1 cellular context compared by ENCODE assay signal in the genomic region with DNA sequence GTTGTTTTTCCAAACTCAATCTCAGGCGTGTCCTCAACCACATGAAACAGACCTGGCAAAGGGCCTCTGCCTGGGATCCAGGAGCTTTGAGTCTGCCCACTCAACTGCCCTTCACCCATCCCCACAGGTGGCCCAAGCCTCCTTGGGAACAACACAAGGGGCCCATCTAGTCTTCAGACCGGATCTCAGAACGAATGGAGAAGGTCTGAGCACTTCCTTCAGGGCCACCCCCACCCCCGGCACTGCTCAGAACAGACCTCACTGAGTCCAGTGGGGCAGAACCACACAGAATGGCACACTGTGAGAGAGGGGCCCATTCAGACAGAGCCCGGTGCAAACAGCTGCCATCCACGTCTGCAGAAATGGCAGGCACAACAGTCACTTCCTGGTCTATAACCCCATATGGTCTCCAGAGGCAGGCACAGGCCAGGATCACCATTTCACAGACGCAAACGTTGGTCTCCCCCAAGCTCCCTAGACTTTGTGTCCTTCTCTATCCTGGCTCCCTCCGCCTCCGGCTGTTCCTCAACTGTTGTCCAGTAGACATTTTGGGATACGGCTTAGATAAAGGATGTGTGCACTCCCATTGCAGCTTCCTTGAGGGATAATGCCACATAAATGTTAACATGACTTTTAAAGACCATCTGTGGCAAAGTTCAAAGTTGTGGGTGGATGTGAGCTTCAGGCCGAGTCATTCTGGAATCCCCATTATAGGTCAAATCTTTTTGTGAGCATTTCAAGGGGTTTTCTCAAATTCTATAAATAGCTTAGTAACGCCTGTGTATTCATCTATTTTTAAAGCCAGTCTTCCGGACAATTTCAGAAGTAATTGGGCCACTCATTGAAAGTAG.
TF ChIP-seq lines count a peak whose summit lies in the region.

No MANE protein-coding gene starts in this region.

TF ChIP-seq in GM23338, 12 proteins besides CTCF, POLR2A, EP300 and RAD21 (continued from another document):
- TF ChIP-seq, protein P1, sequence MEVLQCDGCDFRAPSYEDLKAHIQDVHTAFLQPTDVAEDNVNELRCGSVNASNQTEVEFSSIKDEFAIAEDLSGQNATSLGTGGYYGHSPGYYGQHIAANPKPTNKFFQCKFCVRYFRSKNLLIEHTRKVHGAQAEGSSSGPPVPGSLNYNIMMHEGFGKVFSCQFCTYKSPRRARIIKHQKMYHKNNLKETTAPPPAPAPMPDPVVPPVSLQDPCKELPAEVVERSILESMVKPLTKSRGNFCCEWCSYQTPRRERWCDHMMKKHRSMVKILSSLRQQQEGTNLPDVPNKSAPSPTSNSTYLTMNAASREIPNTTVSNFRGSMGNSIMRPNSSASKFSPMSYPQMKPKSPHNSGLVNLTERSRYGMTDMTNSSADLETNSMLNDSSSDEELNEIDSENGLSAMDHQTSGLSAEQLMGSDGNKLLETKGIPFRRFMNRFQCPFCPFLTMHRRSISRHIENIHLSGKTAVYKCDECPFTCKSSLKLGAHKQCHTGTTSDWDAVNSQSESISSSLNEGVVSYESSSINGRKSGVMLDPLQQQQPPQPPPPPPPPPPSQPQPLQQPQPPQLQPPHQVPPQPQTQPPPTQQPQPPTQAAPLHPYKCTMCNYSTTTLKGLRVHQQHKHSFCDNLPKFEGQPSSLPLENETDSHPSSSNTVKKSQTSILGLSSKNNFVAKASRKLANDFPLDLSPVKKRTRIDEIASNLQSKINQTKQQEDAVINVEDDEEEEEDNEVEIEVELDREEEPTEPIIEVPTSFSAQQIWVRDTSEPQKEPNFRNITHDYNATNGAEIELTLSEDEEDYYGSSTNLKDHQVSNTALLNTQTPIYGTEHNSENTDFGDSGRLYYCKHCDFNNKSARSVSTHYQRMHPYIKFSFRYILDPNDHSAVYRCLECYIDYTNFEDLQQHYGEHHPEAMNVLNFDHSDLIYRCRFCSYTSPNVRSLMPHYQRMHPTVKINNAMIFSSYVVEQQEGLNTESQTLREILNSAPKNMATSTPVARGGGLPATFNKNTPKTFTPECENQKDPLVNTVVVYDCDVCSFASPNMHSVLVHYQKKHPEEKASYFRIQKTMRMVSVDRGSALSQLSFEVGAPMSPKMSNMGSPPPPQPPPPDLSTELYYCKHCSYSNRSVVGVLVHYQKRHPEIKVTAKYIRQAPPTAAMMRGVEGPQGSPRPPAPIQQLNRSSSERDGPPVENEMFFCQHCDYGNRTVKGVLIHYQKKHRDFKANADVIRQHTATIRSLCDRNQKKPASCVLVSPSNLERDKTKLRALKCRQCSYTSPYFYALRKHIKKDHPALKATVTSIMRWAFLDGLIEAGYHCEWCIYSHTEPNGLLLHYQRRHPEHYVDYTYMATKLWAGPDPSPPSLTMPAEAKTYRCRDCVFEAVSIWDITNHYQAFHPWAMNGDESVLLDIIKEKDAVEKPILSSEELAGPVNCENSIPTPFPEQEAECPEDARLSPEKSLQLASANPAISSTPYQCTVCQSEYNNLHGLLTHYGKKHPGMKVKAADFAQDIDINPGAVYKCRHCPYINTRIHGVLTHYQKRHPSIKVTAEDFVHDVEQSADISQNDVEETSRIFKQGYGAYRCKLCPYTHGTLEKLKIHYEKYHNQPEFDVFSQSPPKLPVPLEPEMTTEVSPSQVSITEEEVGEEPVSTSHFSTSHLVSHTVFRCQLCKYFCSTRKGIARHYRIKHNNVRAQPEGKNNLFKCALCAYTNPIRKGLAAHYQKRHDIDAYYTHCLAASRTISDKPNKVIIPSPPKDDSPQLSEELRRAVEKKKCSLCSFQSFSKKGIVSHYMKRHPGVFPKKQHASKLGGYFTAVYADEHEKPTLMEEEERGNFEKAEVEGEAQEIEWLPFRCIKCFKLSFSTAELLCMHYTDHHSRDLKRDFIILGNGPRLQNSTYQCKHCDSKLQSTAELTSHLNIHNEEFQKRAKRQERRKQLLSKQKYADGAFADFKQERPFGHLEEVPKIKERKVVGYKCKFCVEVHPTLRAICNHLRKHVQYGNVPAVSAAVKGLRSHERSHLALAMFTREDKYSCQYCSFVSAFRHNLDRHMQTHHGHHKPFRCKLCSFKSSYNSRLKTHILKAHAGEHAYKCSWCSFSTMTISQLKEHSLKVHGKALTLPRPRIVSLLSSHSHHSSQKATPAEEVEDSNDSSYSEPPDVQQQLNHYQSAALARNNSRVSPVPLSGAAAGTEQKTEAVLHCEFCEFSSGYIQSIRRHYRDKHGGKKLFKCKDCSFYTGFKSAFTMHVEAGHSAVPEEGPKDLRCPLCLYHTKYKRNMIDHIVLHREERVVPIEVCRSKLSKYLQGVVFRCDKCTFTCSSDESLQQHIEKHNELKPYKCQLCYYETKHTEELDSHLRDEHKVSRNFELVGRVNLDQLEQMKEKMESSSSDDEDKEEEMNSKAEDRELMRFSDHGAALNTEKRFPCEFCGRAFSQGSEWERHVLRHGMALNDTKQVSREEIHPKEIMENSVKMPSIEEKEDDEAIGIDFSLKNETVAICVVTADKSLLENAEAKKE (CRISPR knock-in tag; IDR thresholded peaks at IDR 0.05), result no peak
